8 cellular contexts compared by ENCODE assay signal in genomic region chr20:1122388-1123315, GRCh38. TPM values are rescaled to one million over a fixed set of nuclear protein-coding genes. Genes with fewer than 3 reads are reported as not detected.
DNase-seq lines count a peak whose midpoint lies in the region; ATAC-seq and TF ChIP-seq lines count a peak whose summit lies in the region.

No MANE protein-coding gene starts in this region.

- no peaks in the 10 kb centered on the region for H3K9me3 ChIP-seq in stomach

- TF ChIP-seq POLR2A in stomach (IDR thresholded peaks at IDR 0.05) = no peak

- TF ChIP-seq CTCF in WTC11 (IDR thresholded peaks at IDR 0.05) (no peak), stomach (IDR thresholded peaks at IDR 0.05) (no peak)

- peak overlapping the region; percentile 27 to 82 (median 47) for H3K27ac ChIP-seq in stomach

- H3K4me1 ChIP-seq in stomach = peaks cover 48 to 69% (median 58%) of the 10 kb centered on the region in 4 donors

- no peak for ATAC-seq in WTC11
- ATAC-seq in left cardiac atrium = peak in 1 of 2 donors; percentile 5
- no peak for ATAC-seq in GM18517 (IDR thresholded peaks at IDR 0.05; ENCODE audit: unreplicated experiment)
- ATAC-seq in GM21447 (IDR thresholded peaks at IDR 0.05; ENCODE audit: unreplicated experiment) = no peak

- peaks cover 2% of the 10 kb centered on the region; the same call in 1 of the 2 replicates for H3K27me3 Mint-ChIP-seq in WTC11 (ENCODE audit: low read depth)

- intact Hi-C loops in left cardiac atrium (cut with DNase I) (no loop called here), stomach (cut with DNase I; ENCODE audit: low total_unique reads) (no loop called here)

- H3K9me3 Mint-ChIP-seq in WTC11 = no peaks in the 10 kb centered on the region

- WGBS in stomach, 5 donors = 31 to 40% (median 34%) methylated on average over 12 of the region's 12 CpGs

- H3K36me3 ChIP-seq in stomach = peaks cover 27 to 49% (median 39%) of the 10 kb centered on the region in 4 donors

- H3K27me3 ChIP-seq in stomach = no peaks in the 10 kb centered on the region

- H3K4me3 ChIP-seq in stomach = peak overlapping the region in 1 of 4 donors; percentile 22

- DNase-seq in AML-193 (lab: John Stamatoyannopoulos, UW) = peak; percentile 49 to 57
- peak; percentile 48 for DNase-seq in HCEC 1CT
- no peak for DNase-seq in WTC11 (ENCODE audit: low spot score)
- DNase-seq in left cardiac atrium = peak; percentile 56
- peak; percentile 64 for DNase-seq in stomach
- DNase-seq in inferior parietal cortex (ENCODE audit: extremely low spot score) = no peak

- H3K27ac Mint-ChIP-seq in WTC11 = no peak overlapping the region

- H3K4me1 Mint-ChIP-seq in WTC11 = peaks cover 34% of the 10 kb centered on the region

- no peak for TF ChIP-seq EP300 in stomach (IDR thresholded peaks at IDR 0.05)

- peaks cover 34% of the 10 kb centered on the region for H3K36me3 Mint-ChIP-seq in WTC11

- POLR2A ChIA-PET in WTC11 (lab: Charles Lee) = no interaction called here

- H3K4me3 Mint-ChIP-seq in WTC11 = no peak overlapping the region

- CTCF ChIA-PET in WTC11 (lab: Charles Lee) = interaction anchor here (1.5 kb wide), 1 partner anchor 14 kb away, joined by 5 read pairs; no protein-coding TSS in a partner anchor

TF ChIP-seq in WTC11, 78 proteins besides CTCF, POLR2A, EP300 and RAD21:
- TF ChIP-seq GABPB1 (CRISPR knock-in tag; IDR thresholded peaks at IDR 0.05) (peak; percentile 74; the same call in 1 of the 2 replicates), NR2C2 (CRISPR knock-in tag; IDR thresholded peaks at IDR 0.05) (no peak)

RNA-seq across cellular contexts. Expression of gene PSMF1, which starts 4.2 kb away (rescaled TPM):
- total RNA-seq in WTC11 (2021) = 97.3 to 113 TPM (median 107 TPM) in 3 replicates
- total RNA-seq in left cardiac atrium = 100 to 1,000 TPM; 117 to 119 TPM
- 100 to 1,000 TPM in 1 of 5 donors, 10 to 100 TPM in 4; 22.0 to 297 (median 34.3) TPM for total RNA-seq in stomach
- 10 to 100 TPM; 41.8 to 75.6 (median 44.6) TPM for polyA plus RNA-seq in stomach

Comparison
In these comparisons a context has a peak if more than half of its experiments do, and no peak if none do; other contexts are left out.
1. DNase-seq: peak in AML-193 (2 of 2), HCEC 1CT (single experiment), left cardiac atrium (single experiment) and stomach (single experiment); none in WTC11 (single experiment) and inferior parietal cortex (single experiment).